In genomic region chr11:35343033-35343598, GRCh38 we compare ENCODE assay signal across 11 cellular contexts.
DNase-seq lines count a peak whose midpoint lies in the region; ATAC-seq and FAIRE-seq lines count a peak whose summit lies in the region.
"Had no signal": no experiment of that assay in that cellular context is flagged by ENCODE, and none has a peak within 500 bp of the region (broad histone marks: within the 10 kb centered on the region; RNA-seq: fewer than 3 reads in every experiment).

No MANE protein-coding gene starts in this region.

- no peak for DNase-seq in activated CD4-positive, CD25-positive, alpha-beta regulatory T cell treated with anti-CD3 and anti-CD28 coated beads, Interleukin-2, amount 50 U/mL, for 72 hours
- DNase-seq in activated T-helper 1 cell treated with Interleukin-2 at 50 U/mL for 16 hours (ENCODE audit: low read depth) (peak; percentile 6), HPDE6-E6E7 (ENCODE audit: extremely low spot score) (no peak), urothelium cell line (ENCODE audit: low spot score) (no peak), frontal cortex (ENCODE audit: low spot score in 2 of 2) (no peak)
- DNase-seq in stimulated activated naive CD4-positive, alpha-beta T cell (lab: John Stamatoyannopoulos, UW): peak in 5 of 6 experiments; percentile 11 to 62 (median 48)
- DNase-seq: psoas muscle, thyroid gland had no signal

- no peak for FAIRE-seq in urothelium cell line (lab: Jason Lieb, UNC)
- FAIRE-seq in frontal cortex (lab: Jason Lieb, UNC): no peak
- FAIRE-seq: astrocyte had no signal

- peak; percentile 85 to 87 for ATAC-seq in activated CD4-positive, CD25-positive, alpha-beta regulatory T cell treated with anti-CD3 and anti-CD28 coated beads, Interleukin-2, amount 50 U/mL, for 24 hours
- ATAC-seq in HG03378 (IDR thresholded peaks at IDR 0.05; ENCODE audit: unreplicated experiment): peak; percentile 57
- ATAC-seq: psoas muscle had no signal

Comparison
In these comparisons a context has a peak if more than half of its experiments do, and no peak if none do; other contexts are left out.
1. DNase-seq: peak in activated T-helper 1 cell treated with Interleukin-2 at 50 U/mL for 16 hours (single experiment) and stimulated activated naive CD4-positive, alpha-beta T cell (5 of 6); none in activated CD4-positive, CD25-positive, alpha-beta regulatory T cell treated with anti-CD3 and anti-CD28 coated beads, Interleukin-2, amount 50 U/mL, for 72 hours (single experiment), HPDE6-E6E7 (single experiment), urothelium cell line (single experiment) and frontal cortex (0 of 2).